In genomic region chr11:48022445-48022844, GRCh38 we compare ENCODE assay signal across 22 cellular contexts. TPM values are rescaled to one million over a fixed set of nuclear protein-coding genes. Genes with fewer than 3 reads are reported as not detected.
DNase-seq lines count a peak whose midpoint lies in the region; ATAC-seq and TF ChIP-seq lines count a peak whose summit lies in the region.
"Had no signal": no experiment of that assay in that cellular context is flagged by ENCODE, and none has a peak within 500 bp of the region (broad histone marks: within the 10 kb centered on the region; RNA-seq: fewer than 3 reads in every experiment).

No MANE protein-coding gene starts in this region.

- H3K36me3 ChIP-seq in spleen (peaks cover 0 to 17% (median 0%) of the 10 kb centered on the region in 6 donors), ascending aorta (no peaks in the 10 kb centered on the region), MG63 (no peaks in the 10 kb centered on the region; the same call in 1 of the 2 replicates)
- H3K36me3 ChIP-seq: ovary, Peyer's patch, SJCRH30, thoracic aorta had no signal

- no peak for TF ChIP-seq POLR2A in spleen (IDR thresholded peaks at IDR 0.05)

- peaks cover 63% of the 10 kb centered on the region for H3K4me1 Mint-ChIP-seq in activated CD4-positive, alpha-beta T cell treated with anti-CD3 and anti-CD28 coated beads, Interleukin-2, amount 10 ng/mL, durations not matched to agents 24 days and 14 days
- H3K4me1 Mint-ChIP-seq in T-helper 17 cell = peaks cover 42% of the 10 kb centered on the region
- peaks cover 96% of the 10 kb centered on the region for H3K4me1 Mint-ChIP-seq in dendritic cell treated with granulocyte-macrophage colony-stimulating factor and Interleukin-4, amounts not matched to agents 40 ng/mL and 50 ng/mL, for 4 days (ENCODE audit: low read depth)

- no peaks in the 10 kb centered on the region for H3K9me3 Mint-ChIP-seq in activated CD4-positive, alpha-beta T cell treated with anti-CD3 and anti-CD28 coated beads, Interleukin-2, amount 10 ng/mL, durations not matched to agents 24 days and 14 days
- H3K9me3 Mint-ChIP-seq in dendritic cell treated with granulocyte-macrophage colony-stimulating factor and Interleukin-4, amounts not matched to agents 40 ng/mL and 50 ng/mL, for 4 days = no peaks in the 10 kb centered on the region

- peak overlapping the region; percentile 14 for H3K27ac Mint-ChIP-seq in activated CD4-positive, alpha-beta T cell treated with anti-CD3 and anti-CD28 coated beads, Interleukin-2, amount 10 ng/mL, durations not matched to agents 24 days and 14 days
- peak overlapping the region; percentile 8 for H3K27ac Mint-ChIP-seq in T-helper 17 cell
- peak overlapping the region; percentile 77 for H3K27ac Mint-ChIP-seq in dendritic cell treated with granulocyte-macrophage colony-stimulating factor and Interleukin-4, amounts not matched to agents 40 ng/mL and 50 ng/mL, for 4 days

- H3K9me3 ChIP-seq in T-helper 17 cell (ENCODE audit: control insufficient read depth, low read length, poor library complexity, severe bottlenecking) (no peaks in the 10 kb centered on the region), spleen (no peaks in the 10 kb centered on the region), ascending aorta (no peaks in the 10 kb centered on the region), MG63 (no peaks in the 10 kb centered on the region)
- H3K9me3 ChIP-seq: A549, ovary, Peyer's patch, SJCRH30, thoracic aorta had no signal

- peaks cover 28 to 100% (median 84%) of the 10 kb centered on the region in 6 donors for H3K4me1 ChIP-seq in spleen
- H3K4me1 ChIP-seq in ascending aorta = peaks cover 0 to 6% of the 10 kb centered on the region in 2 donors
- H3K4me1 ChIP-seq: foreskin keratinocyte, SJCRH30 had no signal

- H3K27me3 ChIP-seq in spleen (replicated peaks in 1 of 7) = no peaks in the 10 kb centered on the region
- no peaks in the 10 kb centered on the region for H3K27me3 ChIP-seq in ascending aorta
- no peaks in the 10 kb centered on the region for H3K27me3 ChIP-seq in MG63
- H3K27me3 ChIP-seq: dorsolateral prefrontal cortex, foreskin keratinocyte, ovary, Peyer's patch, SJCRH30 had no signal

- H3K4me3 ChIP-seq in spleen (peak overlapping the region in 1 of 8 donors; percentile 35), ascending aorta (no peak overlapping the region), MG63 (no peak overlapping the region)
- H3K4me3 ChIP-seq: A549, dorsolateral prefrontal cortex, GM23248, ovary, Peyer's patch, SJCRH30, thoracic aorta had no signal

- intact Hi-C loops in activated CD4-positive, alpha-beta T cell treated with anti-CD3 and anti-CD28 coated beads, Interleukin-2, amount 10 ng/mL, durations not matched to agents 24 days and 14 days (cut with micrococcal nuclease) = no loop called here
- intact Hi-C loops in dendritic cell treated with granulocyte-macrophage colony-stimulating factor and Interleukin-4, amounts not matched to agents 40 ng/mL and 50 ng/mL, for 4 days (cut with micrococcal nuclease) = loop anchor here (10.0 kb wide), 1 partner anchor 88 kb away; no protein-coding TSS in a partner anchor
- intact Hi-C loops in spleen (cut with DNase I; ENCODE audit: low total_unique reads) (no loop called here), ascending aorta (cut with DNase I) (no loop called here)

- 52 to 69% (median 60%) methylated on average over 4 of the region's 4 CpGs for WGBS in spleen, 5 donors

- no peak for ATAC-seq in T-helper 17 cell
- ATAC-seq in HG03460 (IDR thresholded peaks at IDR 0.05; ENCODE audit: unreplicated experiment) = no peak
- ATAC-seq: A549; activated CD8-positive, alpha-beta memory T cell treated with anti-CD3 and anti-CD28 coated beads, Interleukin-2, amount 10 ng/mL, durations not matched to agents 7 days and 5 days; foreskin keratinocyte; sciatic nerve had no signal

- TF ChIP-seq CTCF in spleen (IDR thresholded peaks at IDR 0.05 in 8 of 11, conservative IDR thresholded peaks at IDR 0.05 in 3 of 11) (no peak), ascending aorta (IDR thresholded peaks at IDR 0.05) (no peak)

- no peak for DNase-seq in activated CD4-positive, alpha-beta T cell treated with anti-CD3 and anti-CD28 coated beads, Interleukin-2, amount 10 ng/mL, durations not matched to agents 24 days and 14 days
- no peak for DNase-seq in activated CD4-positive, alpha-beta T cell treated with anti-CD3 and anti-CD28 coated beads for 48 hours
- no peak for DNase-seq in T-helper 17 cell
- no peak for DNase-seq in spleen
- DNase-seq in ascending aorta (ENCODE audit: low spot score in 2 of 2) = no peak
- DNase-seq in MG63 = no peak
- DNase-seq: activated CD4-positive, CD25-positive, alpha-beta regulatory T cell; activated CD8-positive, alpha-beta memory T cell treated with anti-CD3 and anti-CD28 coated beads, Interleukin-2, amount 10 ng/mL, durations not matched to agents 7 days and 5 days; C1 segment of cervical spinal cord; caudate nucleus; dorsolateral prefrontal cortex; foreskin keratinocyte; GM23248; NCI-H1436 treated with DMSO at 0.1 percent for 48 hours; ovary; SJCRH30 had no signal

- H3K36me3 Mint-ChIP-seq in activated CD4-positive, alpha-beta T cell treated with anti-CD3 and anti-CD28 coated beads, Interleukin-2, amount 10 ng/mL, durations not matched to agents 24 days and 14 days (ENCODE audit: low read depth) = peaks cover 40% of the 10 kb centered on the region
- peaks cover 3% of the 10 kb centered on the region for H3K36me3 Mint-ChIP-seq in T-helper 17 cell (ENCODE audit: low read depth)
- peaks cover 56% of the 10 kb centered on the region for H3K36me3 Mint-ChIP-seq in dendritic cell treated with granulocyte-macrophage colony-stimulating factor and Interleukin-4, amounts not matched to agents 40 ng/mL and 50 ng/mL, for 4 days (ENCODE audit: low read depth)

- H3K27ac ChIP-seq in spleen (peak overlapping the region in 7 of 8 donors; percentile 49 to 90 (median 89)), ascending aorta (no peak overlapping the region)
- H3K27ac ChIP-seq: foreskin keratinocyte, GM23248, ovary, SJCRH30, thoracic aorta had no signal

- no peak overlapping the region for H3K4me3 Mint-ChIP-seq in activated CD4-positive, alpha-beta T cell treated with anti-CD3 and anti-CD28 coated beads, Interleukin-2, amount 10 ng/mL, durations not matched to agents 24 days and 14 days
- H3K4me3 Mint-ChIP-seq in T-helper 17 cell = no peak overlapping the region
- peak overlapping the region; percentile 51 for H3K4me3 Mint-ChIP-seq in dendritic cell treated with granulocyte-macrophage colony-stimulating factor and Interleukin-4, amounts not matched to agents 40 ng/mL and 50 ng/mL, for 4 days
- H3K4me3 Mint-ChIP-seq: activated CD8-positive, alpha-beta memory T cell treated with anti-CD3 and anti-CD28 coated beads, Interleukin-2, amount 10 ng/mL, durations not matched to agents 7 days and 5 days had no signal

- H3K27me3 Mint-ChIP-seq in activated CD4-positive, alpha-beta T cell treated with anti-CD3 and anti-CD28 coated beads, Interleukin-2, amount 10 ng/mL, durations not matched to agents 24 days and 14 days = no peaks in the 10 kb centered on the region
- no peaks in the 10 kb centered on the region for H3K27me3 Mint-ChIP-seq in T-helper 17 cell
- no peaks in the 10 kb centered on the region for H3K27me3 Mint-ChIP-seq in dendritic cell treated with granulocyte-macrophage colony-stimulating factor and Interleukin-4, amounts not matched to agents 40 ng/mL and 50 ng/mL, for 4 days
- H3K27me3 Mint-ChIP-seq: activated CD8-positive, alpha-beta memory T cell treated with anti-CD3 and anti-CD28 coated beads, Interleukin-2, amount 10 ng/mL, durations not matched to agents 7 days and 5 days had no signal

RNA-seq across cellular contexts. Expression of gene PTPRJ, which starts 42.1 kb away (rescaled TPM):
- total RNA-seq in activated CD4-positive, alpha-beta T cell treated with anti-CD3 and anti-CD28 coated beads, Interleukin-2, amount 10 ng/mL, durations not matched to agents 24 days and 14 days = 51.3 and 52.2 TPM in 2 replicates
- total RNA-seq in T-helper 17 cell (10 to 100 TPM; 33.2 to 83.9 TPM), spleen (100 to 1,000 TPM in 4 of 7 donors, 10 to 100 TPM in 3; 63.7 to 135 (median 100) TPM), ascending aorta (5.9 TPM)
- polyA plus RNA-seq in spleen = 10 to 100 TPM in 1 of 3 donors, 1 to 10 TPM in 2; 6.4 to 11.6 (median 10.0) TPM
- 7.7 and 9.2 TPM in 2 replicates for total RNA-seq in MG63 (2014; rRNA removed; shearing (Covaris generic); ENCODE audit: low replicate concordance)

Comparison
In these comparisons a context has a peak if more than half of its experiments do, and no peak if none do; other contexts are left out.
1. H3K27ac Mint-ChIP-seq: peak in every context shown above with its lines; median percentile 77 in dendritic cell treated with granulocyte-macrophage colony-stimulating factor and Interleukin-4, amounts not matched to agents 40 ng/mL and 50 ng/mL, for 4 days; 14 in activated CD4-positive, alpha-beta T cell treated with anti-CD3 and anti-CD28 coated beads, Interleukin-2, amount 10 ng/mL, durations not matched to agents 24 days and 14 days; 8 in T-helper 17 cell.
2. H3K27ac ChIP-seq: peak in spleen (7 of 8); none in ascending aorta (0 of 2).